1 cellular context compared by ENCODE assay signal in the genomic region with DNA sequence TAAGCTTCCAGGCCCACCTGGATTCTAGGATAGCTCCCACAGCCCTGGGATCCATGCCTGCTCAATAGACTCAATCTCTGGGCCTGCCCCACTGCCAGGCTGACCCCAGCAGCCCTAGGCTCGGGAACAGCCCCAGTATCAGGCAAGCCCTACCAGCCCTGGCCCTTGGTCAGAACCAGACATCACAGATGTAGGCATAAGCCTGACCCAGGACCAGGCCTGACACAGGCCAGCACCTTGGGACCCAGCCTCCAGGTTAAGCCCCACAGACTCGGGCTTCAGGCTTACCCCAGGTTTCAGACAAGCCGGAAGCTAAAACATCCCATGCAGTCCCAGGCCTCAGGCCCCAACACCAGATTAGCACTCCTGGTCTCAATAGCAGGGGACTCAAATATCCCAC.
TF ChIP-seq lines count a peak whose summit lies in the region.

No MANE protein-coding gene starts in this region.

TF ChIP-seq in H1, 55 proteins besides CTCF, POLR2A, EP300 and RAD21:
- TF ChIP-seq CEBPB (IDR thresholded peaks at IDR 0.05; ENCODE audit: low read depth, low read length) (no peak), YY1 (IDR thresholded peaks at IDR 0.05; ENCODE audit: low read depth, low read length) (no peak), MAFK (IDR thresholded peaks at IDR 0.05; ENCODE audit: low read depth, low read length) (no peak), RFX5 (IDR thresholded peaks at IDR 0.05; ENCODE audit: borderline replicate concordance, low read depth, low read length) (no peak), SIX5 (IDR thresholded peaks at IDR 0.05; ENCODE audit: low read depth, low read length) (no peak), GABPA (IDR thresholded peaks at IDR 0.05; ENCODE audit: borderline replicate concordance, insufficient read depth, low read length) (no peak), CHD7 (IDR thresholded peaks at IDR 0.05; ENCODE audit: insufficient replicate concordance, low read length) (no peak), CREB1 (IDR thresholded peaks at IDR 0.05) (no peak), CBX5 (IDR thresholded peaks at IDR 0.05; ENCODE audit: low read depth, low read length) (no peak)
- TF ChIP-seq, protein P1, sequence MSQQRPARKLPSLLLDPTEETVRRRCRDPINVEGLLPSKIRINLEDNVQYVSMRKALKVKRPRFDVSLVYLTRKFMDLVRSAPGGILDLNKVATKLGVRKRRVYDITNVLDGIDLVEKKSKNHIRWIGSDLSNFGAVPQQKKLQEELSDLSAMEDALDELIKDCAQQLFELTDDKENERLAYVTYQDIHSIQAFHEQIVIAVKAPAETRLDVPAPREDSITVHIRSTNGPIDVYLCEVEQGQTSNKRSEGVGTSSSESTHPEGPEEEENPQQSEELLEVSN (IDR thresholded peaks at IDR 0.05) = no peak
TF ChIP-seq in H1: peak in this region for 0.
